Comparison of ENCODE assay signal across 19 cellular contexts in the genomic region with DNA sequence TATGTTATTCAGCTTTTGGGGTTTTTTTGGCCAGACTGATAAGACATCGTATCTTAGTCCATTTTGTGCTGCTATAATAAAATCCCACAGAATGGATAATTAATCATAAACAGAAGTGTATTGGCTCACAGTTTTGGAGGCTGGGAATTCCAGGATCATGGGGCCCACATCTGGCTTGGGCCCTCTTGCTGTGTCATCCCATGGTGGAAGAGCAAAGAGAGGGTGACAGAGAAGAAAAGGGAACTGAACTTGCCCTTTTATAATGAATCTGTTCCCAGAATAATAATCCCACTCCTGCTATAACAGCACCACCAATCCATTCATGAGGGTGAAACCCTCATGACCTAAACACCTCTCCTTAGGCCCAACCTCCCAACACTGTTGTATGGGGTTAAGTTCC. TPM values are rescaled to one million over a fixed set of nuclear protein-coding genes. Genes with fewer than 3 reads are reported as not detected.
A peak's percentile ranks its signal among the peaks of the same experiment; 100 is the strongest.
DNase-seq lines count a peak whose midpoint lies in the region; ATAC-seq, FAIRE-seq and TF ChIP-seq lines count a peak whose summit lies in the region.
"Had no signal": no experiment of that assay in that cellular context is flagged by ENCODE, and none has a peak within 500 bp of the region (broad histone marks: within the 10 kb centered on the region; RNA-seq: fewer than 3 reads in every experiment).

No MANE protein-coding gene starts in this region.

- H3K36me3 Mint-ChIP-seq in CD14-positive monocyte, result peaks cover 0 to 2% of the 10 kb centered on the region in 2 donors
- no peaks in the 10 kb centered on the region for H3K36me3 Mint-ChIP-seq in astrocyte (ENCODE audit: low read depth, unreplicated experiment)
- H3K36me3 Mint-ChIP-seq: T-cell had no signal

- H3K4me1 Mint-ChIP-seq in CD14-positive monocyte (peaks cover 50% of the 10 kb centered on the region), astrocyte (ENCODE audit: low read depth, unreplicated experiment) (peaks cover 14% of the 10 kb centered on the region)

- H3F3A ChIP-seq in GM23248 (ENCODE audit: insufficient read depth), result peaks cover 23% of the 10 kb centered on the region

- no peak for ATAC-seq in GM21717 (IDR thresholded peaks at IDR 0.05; ENCODE audit: unreplicated experiment)
- ATAC-seq: PC-3, T-cell had no signal

- H3K9me3 ChIP-seq in GM23248 (ENCODE audit: low read depth), result no peaks in the 10 kb centered on the region
- no peaks in the 10 kb centered on the region for H3K9me3 ChIP-seq in astrocyte (ENCODE audit: insufficient read depth, low read depth, low read length)
- no peaks in the 10 kb centered on the region for H3K9me3 ChIP-seq in neutrophil

- WGBS in GM23248 (ENCODE audit: low coverage in 1 of 2, low lambda C conversion rate in 2 of 2, missing lambda C conversion rate in 2 of 2), 2 experiments, result 45 to 56% methylated on average over 1 of the region's 1 CpG

- H4K20me1 ChIP-seq in GM23248 (ENCODE audit: insufficient read depth) (no peaks in the 10 kb centered on the region), astrocyte (ENCODE audit: insufficient read depth, low read length) (no peaks in the 10 kb centered on the region)

- H3K4me1 ChIP-seq in GM23248 (ENCODE audit: insufficient read depth) (peaks cover 23% of the 10 kb centered on the region), astrocyte (ENCODE audit: insufficient read depth, low read length) (peaks cover 20% of the 10 kb centered on the region), neutrophil (ENCODE audit: control insufficient read depth in 1 of 2, insufficient read depth in 1 of 2, low read depth in 1 of 2, low read length in 1 of 2) (peaks cover 60 to 73% of the 10 kb centered on the region in 2 experiments)

- H3K79me2 ChIP-seq in GM23248 (ENCODE audit: insufficient read depth) (no peaks in the 10 kb centered on the region), astrocyte (ENCODE audit: insufficient read depth, low read length) (no peaks in the 10 kb centered on the region)

- no peak for DNase-seq in CD14-positive monocyte (ENCODE audit: low spot score)
- DNase-seq in GM23248, result peak; percentile 25
- no peak for DNase-seq in astrocyte (ENCODE audit: low read depth)
- no peak for DNase-seq in ACHN
- no peak for DNase-seq in AML-193 (lab: John Stamatoyannopoulos, UW)
- DNase-seq: C1 segment of cervical spinal cord; GOT3; NCI-H1436; NCI-H2081; NCI-H2227 treated with DMSO at 0.1 percent for 48 hours; NCI-H526; NK-92 treated with Interleukin-12 subunit alpha and Interleukin-12 subunit beta, amount 100 ng/mL, for 24 hours; PC-3; T-cell had no signal

- peaks cover 0 to 7% (median 0%) of the 10 kb centered on the region in 3 donors for H3K27me3 Mint-ChIP-seq in CD14-positive monocyte (ENCODE audit: low read depth in 3 of 3)
- H3K27me3 Mint-ChIP-seq in astrocyte (ENCODE audit: low read depth, unreplicated experiment), result peaks cover 3% of the 10 kb centered on the region
- H3K27me3 Mint-ChIP-seq: T-cell had no signal

- no peaks in the 10 kb centered on the region for H3K9me2 ChIP-seq in GM23248 (ENCODE audit: insufficient read depth)

- no peak overlapping the region for H3K4me2 ChIP-seq in GM23248 (ENCODE audit: unreplicated experiment)
- H3K4me2 ChIP-seq in astrocyte (ENCODE audit: low read length), result no peak overlapping the region

- H2AFZ ChIP-seq in GM23248 (0 out of 2 replicates have a peak overlapping the region, but pooled peaks have one; percentile 1), astrocyte (ENCODE audit: low read depth, low read length) (no peak overlapping the region)

- H3K27ac Mint-ChIP-seq in CD14-positive monocyte (peak overlapping the region; percentile 80 to 94 (median 91)), astrocyte (ENCODE audit: unreplicated experiment) (no peak overlapping the region)

- no peaks in the 10 kb centered on the region for H3K9me3 Mint-ChIP-seq in CD14-positive monocyte
- no peaks in the 10 kb centered on the region for H3K9me3 Mint-ChIP-seq in astrocyte (ENCODE audit: unreplicated experiment)
- H3K9me3 Mint-ChIP-seq: T-cell had no signal

- no peak for FAIRE-seq in astrocyte (lab: Jason Lieb, UNC)
- FAIRE-seq: GM12892 had no signal

- H3K9ac ChIP-seq in GM23248 (no peak overlapping the region), astrocyte (ENCODE audit: low read length) (no peak overlapping the region)

- in situ Hi-C loops in GM23248 (cut with MboI) (no loop called here), ACHN (cut with HindIII; ENCODE audit: low pct_ligation_motif_present, low pct_unique_long_range_greater_than_20kb, low sequenced_read_pairs) (no loop called here)

- no peak overlapping the region for H3K4me3 Mint-ChIP-seq in CD14-positive monocyte
- peak overlapping the region; percentile 54 for H3K4me3 Mint-ChIP-seq in astrocyte (ENCODE audit: unreplicated experiment)
- H3K4me3 Mint-ChIP-seq: T-cell had no signal

- intact Hi-C loops in CD14-positive monocyte (cut with micrococcal nuclease), result no loop called here

- no peak for TF ChIP-seq CTCF in CD14-positive monocyte (IDR thresholded peaks at IDR 0.05)
- TF ChIP-seq CTCF in astrocyte (IDR thresholded peaks at IDR 0.05; ENCODE audit: insufficient read depth, low read depth, low read length), result no peak
- TF ChIP-seq CTCF in neutrophil (IDR thresholded peaks at IDR 0.05), result no peak

- H3K4me3 ChIP-seq in GM23248, result no peak overlapping the region
- no peak overlapping the region for H3K4me3 ChIP-seq in astrocyte (ENCODE audit: insufficient read depth, low read depth, low read length)
- H3K4me3 ChIP-seq in neutrophil (ENCODE audit: low read depth in 1 of 2, low read length in 1 of 2), result no peak overlapping the region

- H3K27ac ChIP-seq in GM23248, result no peak overlapping the region; the same call in 1 of the 2 replicates
- no peak overlapping the region for H3K27ac ChIP-seq in astrocyte (ENCODE audit: low read depth, low read length)
- H3K27ac ChIP-seq in neutrophil, result peak overlapping the region; percentile 54

- H3K36me3 ChIP-seq in GM23248 (ENCODE audit: low read depth) (no peaks in the 10 kb centered on the region), astrocyte (ENCODE audit: insufficient read depth, low read length) (no peaks in the 10 kb centered on the region), neutrophil (no peaks in the 10 kb centered on the region)

- no peaks in the 10 kb centered on the region for H3K27me3 ChIP-seq in GM23248 (replicated peaks; ENCODE audit: insufficient read depth)
- no peaks in the 10 kb centered on the region for H3K27me3 ChIP-seq in astrocyte (ENCODE audit: insufficient read depth, low read length)
- no peaks in the 10 kb centered on the region for H3K27me3 ChIP-seq in neutrophil

RNA-seq across cellular contexts. Expression of gene FGR, which starts 17.5 kb away (rescaled TPM):
- polyA plus RNA-seq in CD14-positive monocyte (100 to 1,000 TPM; 371 to 571 TPM), GM23248 (2016; fragmentation: Nextera tagmentation; extraction: Ambion mirVana) (not detected in 2 replicates)
- not detected in 2 replicates for total RNA-seq in GM23248 (2014; rRNA removed; shearing (Covaris generic))
- total RNA-seq in astrocyte, result 0.17 TPM in 1 of 2 replicates, not detected in the other
- total RNA-seq: G401, PC-3, SK-MEL-5 had no signal

RNA-seq across cellular contexts. Expression of gene IFI6, which starts 19.5 kb away (rescaled TPM):
- polyA plus RNA-seq in CD14-positive monocyte, result 100 to 1,000 TPM; 276 TPM
- 31.9 and 32.1 TPM in 2 replicates for total RNA-seq in GM23248 (2014; rRNA removed; shearing (Covaris generic))
- polyA plus RNA-seq in GM23248 (2016; fragmentation: Nextera tagmentation; extraction: Ambion mirVana), result 50.2 and 53.5 TPM in 2 replicates
- 3,307 and 4,155 TPM in 2 replicates for total RNA-seq in astrocyte

RNA-seq across cellular contexts. Expression of gene AHDC1, which starts 48.6 kb away (rescaled TPM):
- polyA plus RNA-seq in CD14-positive monocyte (under 1 TPM; 0.16 to 0.30 TPM), GM23248 (2016; fragmentation: Nextera tagmentation; extraction: Ambion mirVana) (3.9 and 4.5 TPM in 2 replicates)
- 5.3 and 5.8 TPM in 2 replicates for total RNA-seq in GM23248 (2014; rRNA removed; shearing (Covaris generic))
- 74.0 and 75.7 TPM in 2 replicates for total RNA-seq in astrocyte

Comparison
In these comparisons a context has a peak if more than half of its experiments do, and no peak if none do; other contexts are left out.
1. RNA of gene IFI6, which starts 19.5 kb away (total RNA-seq): 3,307 to 4,155 TPM in astrocyte; 31.9 to 32.1 TPM in GM23248; every median in the first group is over 10 times any median in the second.
2. RNA of gene AHDC1, which starts 48.6 kb away (total RNA-seq): 74.0 to 75.7 TPM in astrocyte; 5.3 to 5.8 TPM in GM23248; every median in the first group is over 10 times any median in the second.